Comparison of ENCODE assay signal across 1 cellular context in the genomic region with DNA sequence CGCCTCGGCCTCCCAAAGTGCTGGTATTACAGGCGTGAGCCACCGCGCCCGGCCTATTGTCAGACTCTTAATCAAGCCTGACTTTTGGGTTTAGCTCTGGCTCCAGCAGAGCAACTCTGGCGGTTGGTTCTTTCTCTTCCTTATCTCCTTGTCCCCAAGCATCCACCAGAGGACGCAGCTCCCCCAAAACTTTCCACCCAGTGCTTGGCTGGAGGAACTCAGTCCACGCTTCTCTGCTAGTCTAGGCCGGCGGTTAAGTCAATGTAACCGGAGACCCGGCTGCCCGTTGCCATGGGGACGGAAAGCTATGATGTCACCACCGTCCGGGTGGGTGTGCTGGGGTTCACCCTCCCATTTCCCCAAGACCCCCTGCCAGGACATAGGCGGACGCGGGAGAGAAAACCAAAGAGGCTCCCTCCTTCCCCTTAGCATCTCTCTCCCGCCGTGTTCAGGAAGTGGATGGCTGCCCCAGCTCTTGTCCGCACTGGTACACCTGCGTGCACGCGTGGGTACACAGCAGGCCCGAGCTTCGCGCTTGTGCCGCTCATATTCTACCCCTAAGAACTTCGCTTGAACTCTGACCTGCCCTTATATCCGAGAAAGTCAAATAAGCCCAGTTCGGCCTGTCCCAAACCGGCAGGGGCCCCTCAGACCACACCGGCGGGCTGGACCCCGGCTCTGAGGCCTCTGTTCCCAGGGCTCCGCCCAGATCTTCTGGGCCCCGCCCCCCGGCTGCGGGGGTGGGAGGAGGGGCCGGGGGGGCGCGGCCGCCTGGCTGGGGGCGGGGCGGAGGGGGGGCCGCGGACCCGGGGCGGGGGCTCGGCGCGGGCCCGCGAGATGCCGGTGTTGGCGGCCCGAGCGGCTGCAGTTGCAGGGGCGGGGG.
TF ChIP-seq lines count a peak whose summit lies in the region.

A gene with protein sequence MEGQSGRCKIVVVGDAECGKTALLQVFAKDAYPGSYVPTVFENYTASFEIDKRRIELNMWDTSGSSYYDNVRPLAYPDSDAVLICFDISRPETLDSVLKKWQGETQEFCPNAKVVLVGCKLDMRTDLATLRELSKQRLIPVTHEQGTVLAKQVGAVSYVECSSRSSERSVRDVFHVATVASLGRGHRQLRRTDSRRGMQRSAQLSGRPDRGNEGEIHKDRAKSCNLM (plus strand): TSS at position 825 of the 883 bp plus-strand sequence. CDS start 117 bp downstream, outside the sequence.

TF ChIP-seq in K562, 482 proteins besides CTCF, POLR2A, EP300 and RAD21 (continued from another document and continues in another):
- TF ChIP-seq, protein P1, sequence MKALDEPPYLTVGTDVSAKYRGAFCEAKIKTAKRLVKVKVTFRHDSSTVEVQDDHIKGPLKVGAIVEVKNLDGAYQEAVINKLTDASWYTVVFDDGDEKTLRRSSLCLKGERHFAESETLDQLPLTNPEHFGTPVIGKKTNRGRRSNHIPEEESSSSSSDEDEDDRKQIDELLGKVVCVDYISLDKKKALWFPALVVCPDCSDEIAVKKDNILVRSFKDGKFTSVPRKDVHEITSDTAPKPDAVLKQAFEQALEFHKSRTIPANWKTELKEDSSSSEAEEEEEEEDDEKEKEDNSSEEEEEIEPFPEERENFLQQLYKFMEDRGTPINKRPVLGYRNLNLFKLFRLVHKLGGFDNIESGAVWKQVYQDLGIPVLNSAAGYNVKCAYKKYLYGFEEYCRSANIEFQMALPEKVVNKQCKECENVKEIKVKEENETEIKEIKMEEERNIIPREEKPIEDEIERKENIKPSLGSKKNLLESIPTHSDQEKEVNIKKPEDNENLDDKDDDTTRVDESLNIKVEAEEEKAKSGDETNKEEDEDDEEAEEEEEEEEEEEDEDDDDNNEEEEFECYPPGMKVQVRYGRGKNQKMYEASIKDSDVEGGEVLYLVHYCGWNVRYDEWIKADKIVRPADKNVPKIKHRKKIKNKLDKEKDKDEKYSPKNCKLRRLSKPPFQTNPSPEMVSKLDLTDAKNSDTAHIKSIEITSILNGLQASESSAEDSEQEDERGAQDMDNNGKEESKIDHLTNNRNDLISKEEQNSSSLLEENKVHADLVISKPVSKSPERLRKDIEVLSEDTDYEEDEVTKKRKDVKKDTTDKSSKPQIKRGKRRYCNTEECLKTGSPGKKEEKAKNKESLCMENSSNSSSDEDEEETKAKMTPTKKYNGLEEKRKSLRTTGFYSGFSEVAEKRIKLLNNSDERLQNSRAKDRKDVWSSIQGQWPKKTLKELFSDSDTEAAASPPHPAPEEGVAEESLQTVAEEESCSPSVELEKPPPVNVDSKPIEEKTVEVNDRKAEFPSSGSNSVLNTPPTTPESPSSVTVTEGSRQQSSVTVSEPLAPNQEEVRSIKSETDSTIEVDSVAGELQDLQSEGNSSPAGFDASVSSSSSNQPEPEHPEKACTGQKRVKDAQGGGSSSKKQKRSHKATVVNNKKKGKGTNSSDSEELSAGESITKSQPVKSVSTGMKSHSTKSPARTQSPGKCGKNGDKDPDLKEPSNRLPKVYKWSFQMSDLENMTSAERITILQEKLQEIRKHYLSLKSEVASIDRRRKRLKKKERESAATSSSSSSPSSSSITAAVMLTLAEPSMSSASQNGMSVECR (CRISPR knock-in tag; IDR thresholded peaks at IDR 0.05) = peak; percentile 67
- no peak for TF ChIP-seq ZEB2 (IDR thresholded peaks at IDR 0.05)
- TF ChIP-seq BRD9 (IDR thresholded peaks at IDR 0.05; ENCODE audit: low read depth, partially characterized antibody) = peak; percentile 65
- peak in 1 of 2 experiments; percentile 47; a peak in 1 of 4 replicates for TF ChIP-seq TRIM24 (IDR thresholded peaks at IDR 0.05)
- TF ChIP-seq ARNT (IDR thresholded peaks at IDR 0.05) = peak in 1 of 2 experiments; percentile 74; a peak in 1 of 4 replicates
- TF ChIP-seq, protein P2, sequence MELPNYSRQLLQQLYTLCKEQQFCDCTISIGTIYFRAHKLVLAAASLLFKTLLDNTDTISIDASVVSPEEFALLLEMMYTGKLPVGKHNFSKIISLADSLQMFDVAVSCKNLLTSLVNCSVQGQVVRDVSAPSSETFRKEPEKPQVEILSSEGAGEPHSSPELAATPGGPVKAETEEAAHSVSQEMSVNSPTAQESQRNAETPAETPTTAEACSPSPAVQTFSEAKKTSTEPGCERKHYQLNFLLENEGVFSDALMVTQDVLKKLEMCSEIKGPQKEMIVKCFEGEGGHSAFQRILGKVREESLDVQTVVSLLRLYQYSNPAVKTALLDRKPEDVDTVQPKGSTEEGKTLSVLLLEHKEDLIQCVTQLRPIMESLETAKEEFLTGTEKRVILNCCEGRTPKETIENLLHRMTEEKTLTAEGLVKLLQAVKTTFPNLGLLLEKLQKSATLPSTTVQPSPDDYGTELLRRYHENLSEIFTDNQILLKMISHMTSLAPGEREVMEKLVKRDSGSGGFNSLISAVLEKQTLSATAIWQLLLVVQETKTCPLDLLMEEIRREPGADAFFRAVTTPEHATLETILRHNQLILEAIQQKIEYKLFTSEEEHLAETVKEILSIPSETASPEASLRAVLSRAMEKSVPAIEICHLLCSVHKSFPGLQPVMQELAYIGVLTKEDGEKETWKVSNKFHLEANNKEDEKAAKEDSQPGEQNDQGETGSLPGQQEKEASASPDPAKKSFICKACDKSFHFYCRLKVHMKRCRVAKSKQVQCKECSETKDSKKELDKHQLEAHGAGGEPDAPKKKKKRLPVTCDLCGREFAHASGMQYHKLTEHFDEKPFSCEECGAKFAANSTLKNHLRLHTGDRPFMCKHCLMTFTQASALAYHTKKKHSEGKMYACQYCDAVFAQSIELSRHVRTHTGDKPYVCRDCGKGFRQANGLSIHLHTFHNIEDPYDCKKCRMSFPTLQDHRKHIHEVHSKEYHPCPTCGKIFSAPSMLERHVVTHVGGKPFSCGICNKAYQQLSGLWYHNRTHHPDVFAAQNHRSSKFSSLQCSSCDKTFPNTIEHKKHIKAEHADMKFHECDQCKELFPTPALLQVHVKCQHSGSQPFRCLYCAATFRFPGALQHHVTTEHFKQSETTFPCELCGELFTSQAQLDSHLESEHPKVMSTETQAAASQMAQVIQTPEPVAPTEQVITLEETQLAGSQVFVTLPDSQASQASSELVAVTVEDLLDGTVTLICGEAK (IDR thresholded peaks at IDR 0.05) = 0 out of 2 replicates have a peak, but pooled peaks have one; percentile 26
- TF ChIP-seq, protein P2 (CRISPR knock-in tag; IDR thresholded peaks at IDR 0.05) = no peak
- TF ChIP-seq, protein P3, sequence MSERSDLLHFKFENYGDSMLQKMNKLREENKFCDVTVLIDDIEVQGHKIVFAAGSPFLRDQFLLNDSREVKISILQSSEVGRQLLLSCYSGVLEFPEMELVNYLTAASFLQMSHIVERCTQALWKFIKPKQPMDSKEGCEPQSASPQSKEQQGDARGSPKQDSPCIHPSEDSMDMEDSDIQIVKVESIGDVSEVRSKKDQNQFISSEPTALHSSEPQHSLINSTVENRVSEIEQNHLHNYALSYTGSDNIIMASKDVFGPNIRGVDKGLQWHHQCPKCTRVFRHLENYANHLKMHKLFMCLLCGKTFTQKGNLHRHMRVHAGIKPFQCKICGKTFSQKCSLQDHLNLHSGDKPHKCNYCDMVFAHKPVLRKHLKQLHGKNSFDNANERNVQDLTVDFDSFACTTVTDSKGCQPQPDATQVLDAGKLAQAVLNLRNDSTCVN (CRISPR knock-in tag; IDR thresholded peaks at IDR 0.05) = 0 out of 2 replicates have a peak, but pooled peaks have one; percentile 21
- TF ChIP-seq, protein P4, sequence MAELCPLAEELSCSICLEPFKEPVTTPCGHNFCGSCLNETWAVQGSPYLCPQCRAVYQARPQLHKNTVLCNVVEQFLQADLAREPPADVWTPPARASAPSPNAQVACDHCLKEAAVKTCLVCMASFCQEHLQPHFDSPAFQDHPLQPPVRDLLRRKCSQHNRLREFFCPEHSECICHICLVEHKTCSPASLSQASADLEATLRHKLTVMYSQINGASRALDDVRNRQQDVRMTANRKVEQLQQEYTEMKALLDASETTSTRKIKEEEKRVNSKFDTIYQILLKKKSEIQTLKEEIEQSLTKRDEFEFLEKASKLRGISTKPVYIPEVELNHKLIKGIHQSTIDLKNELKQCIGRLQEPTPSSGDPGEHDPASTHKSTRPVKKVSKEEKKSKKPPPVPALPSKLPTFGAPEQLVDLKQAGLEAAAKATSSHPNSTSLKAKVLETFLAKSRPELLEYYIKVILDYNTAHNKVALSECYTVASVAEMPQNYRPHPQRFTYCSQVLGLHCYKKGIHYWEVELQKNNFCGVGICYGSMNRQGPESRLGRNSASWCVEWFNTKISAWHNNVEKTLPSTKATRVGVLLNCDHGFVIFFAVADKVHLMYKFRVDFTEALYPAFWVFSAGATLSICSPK (IDR thresholded peaks at IDR 0.05; ENCODE audit: borderline replicate concordance) = 0 out of 2 replicates have a peak, but pooled peaks have one; percentile 73
- peak; percentile 93 for TF ChIP-seq BMI1 (IDR thresholded peaks at IDR 0.05; ENCODE audit: low read length)
- TF ChIP-seq SP1 (CRISPR knock-in tag; IDR thresholded peaks at IDR 0.05) = peak; percentile 53; the same call in 1 of the 2 replicates
- no peak for TF ChIP-seq ZNF668 (CRISPR knock-in tag; IDR thresholded peaks at IDR 0.05)
- 0 out of 2 replicates have a peak, but pooled peaks have one; percentile 20 for TF ChIP-seq LARP7 (IDR thresholded peaks at IDR 0.05)
- TF ChIP-seq TCF7L2 (IDR thresholded peaks at IDR 0.05; ENCODE audit: low read depth, low read length) = no peak
- peak; percentile 74 for TF ChIP-seq POLR2G (IDR thresholded peaks at IDR 0.05; ENCODE audit: low read depth, low read length)
- TF ChIP-seq FOS (IDR thresholded peaks at IDR 0.05; ENCODE audit: extremely low read depth, insufficient read length) = no peak
- no peak for TF ChIP-seq MCM3 (IDR thresholded peaks at IDR 0.05)
- peak; percentile 70 for TF ChIP-seq SMC3 (conservative IDR thresholded peaks at IDR 0.05; ENCODE audit: insufficient read depth, low read depth, low read length)
- TF ChIP-seq, protein P5, sequence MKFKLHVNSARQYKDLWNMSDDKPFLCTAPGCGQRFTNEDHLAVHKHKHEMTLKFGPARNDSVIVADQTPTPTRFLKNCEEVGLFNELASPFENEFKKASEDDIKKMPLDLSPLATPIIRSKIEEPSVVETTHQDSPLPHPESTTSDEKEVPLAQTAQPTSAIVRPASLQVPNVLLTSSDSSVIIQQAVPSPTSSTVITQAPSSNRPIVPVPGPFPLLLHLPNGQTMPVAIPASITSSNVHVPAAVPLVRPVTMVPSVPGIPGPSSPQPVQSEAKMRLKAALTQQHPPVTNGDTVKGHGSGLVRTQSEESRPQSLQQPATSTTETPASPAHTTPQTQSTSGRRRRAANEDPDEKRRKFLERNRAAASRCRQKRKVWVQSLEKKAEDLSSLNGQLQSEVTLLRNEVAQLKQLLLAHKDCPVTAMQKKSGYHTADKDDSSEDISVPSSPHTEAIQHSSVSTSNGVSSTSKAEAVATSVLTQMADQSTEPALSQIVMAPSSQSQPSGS (CRISPR knock-in tag; IDR thresholded peaks at IDR 0.05) = 0 out of 2 replicates have a peak, but pooled peaks have one; percentile 69
- 0 out of 2 replicates have a peak, but pooled peaks have one; percentile 16 for TF ChIP-seq HDGF (IDR thresholded peaks at IDR 0.05)
- peak; percentile 10; the same call in 1 of the 2 replicates for TF ChIP-seq STAT5A (IDR thresholded peaks at IDR 0.05; ENCODE audit: borderline replicate concordance, low read length)
- peak; percentile 66 for TF ChIP-seq RBFOX2 (IDR thresholded peaks at IDR 0.05; ENCODE audit: low read depth, low read length)
- TF ChIP-seq MAFK (IDR thresholded peaks at IDR 0.05; ENCODE audit: low read length) = peak; percentile 11; the same call in 1 of the 2 replicates
- TF ChIP-seq RB1 (IDR thresholded peaks at IDR 0.05; ENCODE audit: low read depth) = peak; percentile 34; the same call in 1 of the 2 replicates
- TF ChIP-seq GABPA (tag; conservative IDR thresholded peaks at IDR 0.05; ENCODE audit: low read depth) = peak; percentile 46
- TF ChIP-seq HNRNPLL (IDR thresholded peaks at IDR 0.05; ENCODE audit: low read depth, low read length, poor library complexity, severe bottlenecking) = peak; percentile 49
- TF ChIP-seq HDAC1 (IDR thresholded peaks at IDR 0.05) = peak in 1 of 2 experiments; percentile 96; a peak in 2 of 4 replicates
- 0 out of 4 replicates have a peak, but pooled peaks of 1 of the 2 experiments have one; percentile 14 for TF ChIP-seq FOXA3 (CRISPR knock-in tag; conservative IDR thresholded peaks at IDR 0.05 in 1 of 2, IDR thresholded peaks at IDR 0.05 in 1 of 2)
- TF ChIP-seq ZNF175 (CRISPR knock-in tag; IDR thresholded peaks at IDR 0.05; ENCODE audit: low read depth) = 0 out of 2 replicates have a peak, but pooled peaks have one; percentile 18
- TF ChIP-seq FOXK2 (conservative IDR thresholded peaks at IDR 0.05 in 1 of 2, IDR thresholded peaks at IDR 0.05 in 1 of 2; ENCODE audit: low read depth in 2 of 2) = peak; percentile 13 to 43; a peak in 1 of 4 replicates
- TF ChIP-seq, protein P6, sequence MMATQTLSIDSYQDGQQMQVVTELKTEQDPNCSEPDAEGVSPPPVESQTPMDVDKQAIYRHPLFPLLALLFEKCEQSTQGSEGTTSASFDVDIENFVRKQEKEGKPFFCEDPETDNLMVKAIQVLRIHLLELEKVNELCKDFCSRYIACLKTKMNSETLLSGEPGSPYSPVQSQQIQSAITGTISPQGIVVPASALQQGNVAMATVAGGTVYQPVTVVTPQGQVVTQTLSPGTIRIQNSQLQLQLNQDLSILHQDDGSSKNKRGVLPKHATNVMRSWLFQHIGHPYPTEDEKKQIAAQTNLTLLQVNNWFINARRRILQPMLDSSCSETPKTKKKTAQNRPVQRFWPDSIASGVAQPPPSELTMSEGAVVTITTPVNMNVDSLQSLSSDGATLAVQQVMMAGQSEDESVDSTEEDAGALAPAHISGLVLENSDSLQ (IDR thresholded peaks at IDR 0.05) = peak; percentile 25; the same call in 1 of the 2 replicates
- peak; percentile 78 for TF ChIP-seq NBN (IDR thresholded peaks at IDR 0.05; ENCODE audit: low read depth)
- no peak for TF ChIP-seq HNRNPK (IDR thresholded peaks at IDR 0.05; ENCODE audit: low read depth, low read length, poor library complexity, severe bottlenecking)
- TF ChIP-seq ZFP36 (IDR thresholded peaks at IDR 0.05; ENCODE audit: low read depth, low read length, partially characterized antibody) = peak; percentile 53
- TF ChIP-seq DPF2 (IDR thresholded peaks at IDR 0.05) = peak; percentile 76
